In the genomic region with DNA sequence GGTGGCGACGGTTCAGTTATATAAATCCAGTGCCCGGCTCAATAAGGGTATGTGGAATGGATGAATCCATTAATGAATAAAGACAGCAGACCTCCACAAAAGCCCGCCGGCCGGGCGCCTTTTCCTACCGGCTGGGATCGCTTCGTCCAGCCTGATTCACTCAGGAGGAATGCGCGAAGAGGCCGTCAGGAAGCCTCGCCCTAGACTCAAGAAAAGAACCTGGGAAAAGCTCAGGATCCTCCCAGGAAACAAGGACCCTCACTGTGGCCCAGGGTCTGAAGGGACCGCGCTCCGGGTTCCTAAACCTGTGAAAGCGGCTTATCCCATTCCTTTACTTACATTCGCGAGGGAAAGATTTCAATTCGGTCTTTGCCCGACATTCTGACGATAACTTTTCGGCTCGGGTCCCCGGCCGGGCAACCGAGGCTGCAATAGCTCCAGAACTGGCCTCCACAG, we compare ENCODE assay signal across 8 cellular contexts. TPM values are rescaled to one million over a fixed set of nuclear protein-coding genes. Genes with fewer than 3 reads are reported as not detected.
A peak's percentile ranks its signal among the peaks of the same experiment; 100 is the strongest.
DNase-seq lines count a peak whose midpoint lies in the region; ATAC-seq, FAIRE-seq and TF ChIP-seq lines count a peak whose summit lies in the region.

No MANE protein-coding gene starts in this region.

- peak overlapping the region; percentile 97 to 100 (median 98) for H3K27ac Mint-ChIP-seq in naive thymus-derived CD8-positive, alpha-beta T cell

- TF ChIP-seq CTCF in A673 (conservative IDR thresholded peaks at IDR 0.05; ENCODE audit: low read depth, low read length) (no peak), RWPE1 (conservative IDR thresholded peaks at IDR 0.05; ENCODE audit: low read depth) (no peak), endothelial cell of umbilical vein (IDR thresholded peaks at IDR 0.05; ENCODE audit: extremely low read depth in 1 of 2, insufficient read depth in 1 of 2, low read depth in 1 of 2, low read length in 2 of 2) (no peak)

- peak overlapping the region; percentile 88 for H3K4me2 ChIP-seq in endothelial cell of umbilical vein (ENCODE audit: insufficient read depth, low read length)

- peaks cover 92% of the 10 kb centered on the region for H3K79me2 ChIP-seq in endothelial cell of umbilical vein (ENCODE audit: control insufficient read depth, insufficient read depth, low read length)

- peaks cover 16 to 85% (median 71%) of the 10 kb centered on the region in 4 donors for H3K4me1 Mint-ChIP-seq in naive thymus-derived CD8-positive, alpha-beta T cell

- no peak for ATAC-seq in naive thymus-derived CD8-positive, alpha-beta T cell
- no peak for ATAC-seq in HG03460 (IDR thresholded peaks at IDR 0.05; ENCODE audit: unreplicated experiment)
- ATAC-seq in HG03159 (IDR thresholded peaks at IDR 0.05; ENCODE audit: unreplicated experiment), result no peak

- peaks cover 0 to 25% (median 0%) of the 10 kb centered on the region in 3 donors for H3K36me3 Mint-ChIP-seq in naive thymus-derived CD8-positive, alpha-beta T cell

- H3K4me3 Mint-ChIP-seq in naive thymus-derived CD8-positive, alpha-beta T cell, result peak overlapping the region; percentile 93 to 100 (median 98)

- H3K4me3 ChIP-seq in A673 (ENCODE audit: low read depth, low read length, poor library complexity, severe bottlenecking) (peak overlapping the region; percentile 86), endothelial cell of umbilical vein (replicated peaks in 1 of 3; ENCODE audit: insufficient read depth in 1 of 3, low read depth in 1 of 3, low read length in 3 of 3) (peak overlapping the region; percentile 75 to 83 (median 83))

- TF ChIP-seq POLR2A in GM19193 (IDR thresholded peaks at IDR 0.05; ENCODE audit: extremely low read depth, insufficient read depth, insufficient read length), result peak; percentile 62
- TF ChIP-seq POLR2A in endothelial cell of umbilical vein (IDR thresholded peaks at IDR 0.05; ENCODE audit: low read depth, low read length), result peak; percentile 86

- H3K4me1 ChIP-seq in A673 (ENCODE audit: insufficient read depth, low read length, poor library complexity, severe bottlenecking) (peaks cover 31% of the 10 kb centered on the region), endothelial cell of umbilical vein (ENCODE audit: control insufficient read depth, extremely low read depth, insufficient read depth, low read length) (peaks cover 35% of the 10 kb centered on the region)

- BruUV-seq in A673 (replicated peaks; lab: Mats Ljungman, UMichigan), result no TSS peak
- BruUV-seq in endothelial cell of umbilical vein (replicated peaks; lab: Mats Ljungman, UMichigan), result TSS peak; percentile 56

- H3K27me3 ChIP-seq in A673 (replicated peaks; ENCODE audit: insufficient read depth, low read depth, low read length, poor library complexity) (no peaks in the 10 kb centered on the region), endothelial cell of umbilical vein (ENCODE audit: control insufficient read depth in 2 of 2, insufficient read depth in 2 of 2, low read length in 2 of 2) (no peaks in the 10 kb centered on the region)

- H3K9me1 ChIP-seq in endothelial cell of umbilical vein (replicated peaks; ENCODE audit: control insufficient read depth, extremely low read depth, insufficient read depth, low read length), result no peaks in the 10 kb centered on the region

- H3K9ac ChIP-seq in endothelial cell of umbilical vein (replicated peaks; ENCODE audit: extremely low read depth, insufficient read depth, low read length), result peak overlapping the region; percentile 99

- DNase-seq in A673 (ENCODE audit: low spot score) (no peak), RWPE1 (ENCODE audit: low spot score) (peak; percentile 71), endothelial cell of umbilical vein (ENCODE audit: low read depth, low spot score) (no peak), T1000 (lab: John Stamatoyannopoulos, UW) (no peak)
- no peak for DNase-seq in naive thymus-derived CD8-positive, alpha-beta T cell

- POLR2A ChIA-PET in A673 (lab: Charles Lee; ENCODE audit: low non-redundant PET), result interaction anchor here (0.6 kb wide), 1 partner anchor 12 kb away, joined by 4 read pairs; no protein-coding TSS in a partner anchor
- POLR2A ChIA-PET in RWPE1 (lab: Yijun Ruan, JAX; ENCODE audit: low non-redundant PET), result no interaction called here
- POLR2A ChIA-PET in endothelial cell of umbilical vein (lab: Charles Lee), result interaction anchor here (0.9 kb wide), 1 partner anchor 336 kb away, joined by 4 read pairs; the partner anchor contains the start of gene RDH11
- POLR2A ChIA-PET in naive thymus-derived CD8-positive, alpha-beta T cell (lab: Charles Lee), result interaction anchor here (1.0 to 1.5 kb wide), 5 partner anchors 8 to 241 kb away, joined by 4 to 8 read pairs (median 5); partner anchors contain the start of genes PALS1, PIGH and PLEK2

- CTCF ChIA-PET in A673 (lab: Charles Lee), result interaction anchor here (0.6 to 1.3 kb wide), 8 partner anchors 11 to 457 kb away, joined by 3 to 10 read pairs (median 4); partner anchors contain the start of genes RDH11 and ZFYVE26
- CTCF ChIA-PET in RWPE1 (lab: Yijun Ruan, JAX), result interaction anchor here (0.6 to 1.6 kb wide), 10 partner anchors 10 to 1017 kb away, joined by 3 to 7 read pairs (median 4); no protein-coding TSS in a partner anchor
- CTCF ChIA-PET in endothelial cell of umbilical vein (lab: Charles Lee), result interaction anchor here (0.7 to 2.1 kb wide), 34 partner anchors 8 to 851 kb away, joined by 3 to 19 read pairs (median 4); partner anchors contain the start of genes GPHN, RDH11 and ZFYVE26

- dilution Hi-C loops in endothelial cell of umbilical vein (cut with MboI; ENCODE audit: extremely low pct_ligation_motif_present, low sequenced_read_pairs), result no loop called here

- peaks cover 14% of the 10 kb centered on the region for H3K36me3 ChIP-seq in A673 (ENCODE audit: insufficient read depth, low read length, poor library complexity, severe bottlenecking)
- H3K36me3 ChIP-seq in endothelial cell of umbilical vein (ENCODE audit: control insufficient read depth in 2 of 2, extremely low read depth in 1 of 2, insufficient read depth in 2 of 2, low read length in 2 of 2), result peaks cover 0 to 2% of the 10 kb centered on the region in 2 experiments

- H3K27ac ChIP-seq in A673 (ENCODE audit: low read depth, low read length, poor library complexity, severe bottlenecking), result peak overlapping the region; percentile 99
- H3K27ac ChIP-seq in RWPE1, result peak overlapping the region; percentile 91
- H3K27ac ChIP-seq in endothelial cell of umbilical vein (ENCODE audit: insufficient read depth, low read depth, low read length), result peak overlapping the region; percentile 96

- no peaks in the 10 kb centered on the region for H4K20me1 ChIP-seq in endothelial cell of umbilical vein (replicated peaks; ENCODE audit: control insufficient read depth, extremely low read depth, insufficient read depth, low read length)

- peak overlapping the region; percentile 3 for H2AFZ ChIP-seq in endothelial cell of umbilical vein (ENCODE audit: low read depth, low read length)

- FAIRE-seq in endothelial cell of umbilical vein (lab: Jason Lieb, UNC), result no peak

- intact Hi-C loops in A673 (cut with micrococcal nuclease; ENCODE audit: unreplicated experiment) (no loop called here), endothelial cell of umbilical vein (cut with micrococcal nuclease) (loop anchor here (1.0 to 10.0 kb wide), 4 partner anchors 193 to 852 kb away; partner anchors contain the start of genes GPHN and RDH11)

- no peaks in the 10 kb centered on the region for H3K9me3 Mint-ChIP-seq in naive thymus-derived CD8-positive, alpha-beta T cell

- peaks cover 0 to 2% (median 0%) of the 10 kb centered on the region in 5 donors for H3K27me3 Mint-ChIP-seq in naive thymus-derived CD8-positive, alpha-beta T cell

- H3K9me3 ChIP-seq in A673 (ENCODE audit: low read depth, low read length, poor library complexity, severe bottlenecking) (no peaks in the 10 kb centered on the region), endothelial cell of umbilical vein (replicated peaks; ENCODE audit: control insufficient read depth, insufficient read depth, low read length) (no peaks in the 10 kb centered on the region)

RNA-seq across cellular contexts. Expression of gene ATP6V1D, which starts 0.3 kb away (rescaled TPM):
- total RNA-seq in A673 (2021) (111 and 122 TPM in 2 replicates), endothelial cell of umbilical vein (60.7 and 63.1 TPM in 2 replicates)
- polyA plus RNA-seq in endothelial cell of umbilical vein, result 27.8 and 28.6 TPM in 2 replicates
- polyA plus RNA-seq in endothelial cell of umbilical vein (2011; cell fraction: cytosol; rRNA removed), result 33.2 and 33.3 TPM in 2 replicates
- 21.0 and 26.0 TPM in 2 replicates for polyA plus RNA-seq in endothelial cell of umbilical vein (2011; cell fraction: nucleus; rRNA removed)
- 60.6 and 80.7 TPM in 2 replicates for polyA plus RNA-seq in endothelial cell of umbilical vein (2012)
- polyA minus RNA-seq in endothelial cell of umbilical vein, result 37.5 and 41.0 TPM in 2 replicates
- 39.0 TPM for polyA minus RNA-seq in endothelial cell of umbilical vein (2011; cell fraction: cytosol; rRNA and poly(A)+ RNA removed)
- 61.0 and 63.1 TPM in 2 replicates for polyA minus RNA-seq in endothelial cell of umbilical vein (2011; cell fraction: nucleus; rRNA and poly(A)+ RNA removed)
- total RNA-seq in naive thymus-derived CD8-positive, alpha-beta T cell, result 10 to 100 TPM; 20.6 to 25.0 TPM
- polyA plus RNA-seq in naive thymus-derived CD8-positive, alpha-beta T cell, result 10 to 100 TPM; 32.8 to 44.5 (median 42.3) TPM

RNA-seq across cellular contexts. Expression of gene EIF2S1, which starts 0.8 kb away (rescaled TPM):
- total RNA-seq in A673 (2021) (236 and 302 TPM in 2 replicates), endothelial cell of umbilical vein (130 and 135 TPM in 2 replicates)
- 20.2 and 36.8 TPM in 2 replicates for polyA plus RNA-seq in endothelial cell of umbilical vein
- 64.9 and 85.2 TPM in 2 replicates for polyA plus RNA-seq in endothelial cell of umbilical vein (2011; cell fraction: cytosol; rRNA removed)
- 31.1 and 55.5 TPM in 2 replicates for polyA plus RNA-seq in endothelial cell of umbilical vein (2011; cell fraction: nucleus; rRNA removed)
- 161 and 284 TPM in 2 replicates for polyA plus RNA-seq in endothelial cell of umbilical vein (2012)
- polyA minus RNA-seq in endothelial cell of umbilical vein, result 86.2 and 99.6 TPM in 2 replicates
- polyA minus RNA-seq in endothelial cell of umbilical vein (2011; cell fraction: cytosol; rRNA and poly(A)+ RNA removed), result 125 TPM
- 12.5 and 21.0 TPM in 2 replicates for polyA minus RNA-seq in endothelial cell of umbilical vein (2011; cell fraction: nucleus; rRNA and poly(A)+ RNA removed)
- total RNA-seq in naive thymus-derived CD8-positive, alpha-beta T cell, result 10 to 100 TPM; 50.3 to 50.7 TPM
- 100 to 1,000 TPM; 107 to 131 (median 116) TPM for polyA plus RNA-seq in naive thymus-derived CD8-positive, alpha-beta T cell

RNA-seq across cellular contexts. Expression of gene PLEK2, which starts 52.6 kb away (rescaled TPM):
- total RNA-seq in A673 (2021) (3.7 and 6.8 TPM in 2 replicates), endothelial cell of umbilical vein (3.8 and 4.7 TPM in 2 replicates)
- 0.84 and 1.4 TPM in 2 replicates for polyA plus RNA-seq in endothelial cell of umbilical vein
- 2.0 and 3.0 TPM in 2 replicates for polyA plus RNA-seq in endothelial cell of umbilical vein (2011; cell fraction: cytosol; rRNA removed)
- polyA plus RNA-seq in endothelial cell of umbilical vein (2011; cell fraction: nucleus; rRNA removed), result 1.1 and 2.1 TPM in 2 replicates
- polyA plus RNA-seq in endothelial cell of umbilical vein (2012), result 3.8 and 8.1 TPM in 2 replicates
- polyA minus RNA-seq in endothelial cell of umbilical vein, result 0.34 and 0.83 TPM in 2 replicates
- 15.7 TPM for polyA minus RNA-seq in endothelial cell of umbilical vein (2011; cell fraction: cytosol; rRNA and poly(A)+ RNA removed)
- polyA minus RNA-seq in endothelial cell of umbilical vein (2011; cell fraction: nucleus; rRNA and poly(A)+ RNA removed), result 0.29 and 1.7 TPM in 2 replicates
- total RNA-seq in naive thymus-derived CD8-positive, alpha-beta T cell, result 1 to 10 TPM; 1.3 to 3.2 TPM
- polyA plus RNA-seq in naive thymus-derived CD8-positive, alpha-beta T cell, result 1 to 10 TPM in 1 of 3 donors, under 1 TPM in 2; 0.53 to 1.2 (median 0.79) TPM
